Comparison of ENCODE assay signal across 1 cellular context in genomic region chr20:10370091-10370887, GRCh38.
TF ChIP-seq lines count a peak whose summit lies in the region.

No MANE protein-coding gene starts in this region.

TF ChIP-seq in HepG2, 621 proteins besides CTCF, POLR2A, EP300 and RAD21 (continued from another document and continues in another):
- peak; percentile 14; the same call in 1 of the 2 replicates for TF ChIP-seq ZNF224 (CRISPR knock-in tag; IDR thresholded peaks at IDR 0.05)
- TF ChIP-seq ARID2 (CRISPR knock-in tag; IDR thresholded peaks at IDR 0.05; ENCODE audit: borderline replicate concordance): no peak
- peak; percentile 93 for TF ChIP-seq GFI1 (CRISPR knock-in tag; IDR thresholded peaks at IDR 0.05; ENCODE audit: borderline replicate concordance)
- peak; percentile 99 for TF ChIP-seq AHDC1 (CRISPR knock-in tag; IDR thresholded peaks at IDR 0.05; ENCODE audit: borderline replicate concordance)
- TF ChIP-seq CENPX (CRISPR knock-in tag; IDR thresholded peaks at IDR 0.05): no peak
- no peak; the same call in 1 of the 2 replicates for TF ChIP-seq ZNF598 (CRISPR knock-in tag; IDR thresholded peaks at IDR 0.05; ENCODE audit: borderline replicate concordance)
- no peak for TF ChIP-seq PHF20 (CRISPR knock-in tag; IDR thresholded peaks at IDR 0.05)
- TF ChIP-seq ZNF235 (CRISPR knock-in tag; IDR thresholded peaks at IDR 0.05; ENCODE audit: borderline replicate concordance): no peak
- TF ChIP-seq NFKB2 (CRISPR knock-in tag; IDR thresholded peaks at IDR 0.05; ENCODE audit: borderline replicate concordance): no peak
- TF ChIP-seq KMT2B (CRISPR knock-in tag; IDR thresholded peaks at IDR 0.05): peak; percentile 22; the same call in 1 of the 2 replicates
- no peak for TF ChIP-seq RORA (CRISPR knock-in tag; IDR thresholded peaks at IDR 0.05)
- TF ChIP-seq PAXIP1 (CRISPR knock-in tag; conservative IDR thresholded peaks at IDR 0.05): peak; percentile 100
- TF ChIP-seq ZNF142 (CRISPR knock-in tag; IDR thresholded peaks at IDR 0.05): no peak
- no peak for TF ChIP-seq ZBTB46 (CRISPR knock-in tag; IDR thresholded peaks at IDR 0.05; ENCODE audit: borderline replicate concordance)
- no peak for TF ChIP-seq ZNF687 (CRISPR knock-in tag; IDR thresholded peaks at IDR 0.05)
- no peak for TF ChIP-seq USF2 (IDR thresholded peaks at IDR 0.05; ENCODE audit: low read depth, low read length)
- TF ChIP-seq USF2 (CRISPR knock-in tag; IDR thresholded peaks at IDR 0.05; ENCODE audit: borderline replicate concordance): no peak
- TF ChIP-seq CHCHD3 (CRISPR knock-in tag; IDR thresholded peaks at IDR 0.05): no peak
- TF ChIP-seq SAFB2 (CRISPR knock-in tag; IDR thresholded peaks at IDR 0.05; ENCODE audit: borderline replicate concordance, low read depth): 0 out of 2 replicates have a peak, but pooled peaks have one; percentile 14
- TF ChIP-seq ZNF749 (CRISPR knock-in tag; IDR thresholded peaks at IDR 0.05; ENCODE audit: borderline replicate concordance): peak; percentile 75; the same call in 1 of the 2 replicates
- 0 out of 2 replicates have a peak, but pooled peaks have one; percentile 35 for TF ChIP-seq ZNF382 (CRISPR knock-in tag; IDR thresholded peaks at IDR 0.05; ENCODE audit: borderline replicate concordance)
- TF ChIP-seq ZFP41 (CRISPR knock-in tag; IDR thresholded peaks at IDR 0.05; ENCODE audit: borderline replicate concordance): no peak
- peak; percentile 73; the same call in 1 of the 2 replicates for TF ChIP-seq KDM1A (CRISPR knock-in tag; IDR thresholded peaks at IDR 0.05)
- no peak for TF ChIP-seq ELF1 (CRISPR knock-in tag; IDR thresholded peaks at IDR 0.05)
- TF ChIP-seq MYPOP (CRISPR knock-in tag; IDR thresholded peaks at IDR 0.05): peak; percentile 53; the same call in 1 of the 2 replicates
- peak; percentile 58; the same call in 1 of the 2 replicates for TF ChIP-seq ZNF335 (CRISPR knock-in tag; IDR thresholded peaks at IDR 0.05)
- no peak for TF ChIP-seq SRSF9 (IDR thresholded peaks at IDR 0.05; ENCODE audit: borderline replicate concordance, insufficient read depth, low read depth, low read length, poor library complexity, severe bottlenecking)
- peak; percentile 91 for TF ChIP-seq KAT8 (CRISPR knock-in tag; IDR thresholded peaks at IDR 0.05)
- TF ChIP-seq ZFYVE20 (CRISPR knock-in tag; IDR thresholded peaks at IDR 0.05; ENCODE audit: borderline replicate concordance, low read depth): no peak
- TF ChIP-seq MAX (IDR thresholded peaks at IDR 0.05): peak; percentile 24; the same call in 1 of the 2 replicates
